ENCODE assay signal across 9 cellular contexts in genomic region chr13:27130223-27131015, GRCh38. TPM values are rescaled to one million over a fixed set of nuclear protein-coding genes. Genes with fewer than 3 reads are reported as not detected.
DNase-seq lines count a peak whose midpoint lies in the region; ATAC-seq and TF ChIP-seq lines count a peak whose summit lies in the region.
"Had no signal": no experiment of that assay in that cellular context is flagged by ENCODE, and none has a peak within 500 bp of the region (broad histone marks: within the 10 kb centered on the region; RNA-seq: fewer than 3 reads in every experiment).

No MANE protein-coding gene starts in this region.

- intact Hi-C loops in activated naive CD4-positive, alpha-beta T cell treated with anti-CD3 and anti-CD28 coated beads for 36 hours (cut with micrococcal nuclease): loop anchor here (1.0 to 10.0 kb wide), 9 partner anchors 17 to 494 kb away; partner anchors contain the start of genes LNX2, POLR1D and RPL21
- intact Hi-C loops in left cardiac atrium (cut with DNase I): no loop called here

- H3K4me1 Mint-ChIP-seq in activated naive CD4-positive, alpha-beta T cell treated with anti-CD3 and anti-CD28 coated beads for 36 hours (ENCODE audit: low read depth): peaks cover 85% of the 10 kb centered on the region
- H3K4me1 Mint-ChIP-seq in activated naive CD8-positive, alpha-beta T cell (ENCODE audit: low read depth): peaks cover 86% of the 10 kb centered on the region

- H3K9me3 ChIP-seq in thoracic aorta: no peaks in the 10 kb centered on the region

- no peak overlapping the region for H3K4me3 Mint-ChIP-seq in activated naive CD4-positive, alpha-beta T cell treated with anti-CD3 and anti-CD28 coated beads for 36 hours
- peak overlapping the region; percentile 71 for H3K4me3 Mint-ChIP-seq in activated naive CD8-positive, alpha-beta T cell

- H3K27ac Mint-ChIP-seq in activated naive CD4-positive, alpha-beta T cell treated with anti-CD3 and anti-CD28 coated beads for 36 hours: peak overlapping the region; percentile 91
- H3K27ac Mint-ChIP-seq in activated naive CD8-positive, alpha-beta T cell: peak overlapping the region; percentile 88

- H3K9me3 Mint-ChIP-seq in activated naive CD4-positive, alpha-beta T cell treated with anti-CD3 and anti-CD28 coated beads for 36 hours: peaks cover 13% of the 10 kb centered on the region
- peaks cover 5% of the 10 kb centered on the region for H3K9me3 Mint-ChIP-seq in activated naive CD8-positive, alpha-beta T cell (ENCODE audit: low read depth)

- ATAC-seq in left cardiac atrium (peak; percentile 60 to 73), thoracic aorta (ENCODE audit: insufficient number of reproducible peaks, low FRiP score, low read depth) (peak; percentile 50), HG02840 (IDR thresholded peaks at IDR 0.05; ENCODE audit: low FRiP score, unreplicated experiment) (no peak), GM21825 (IDR thresholded peaks at IDR 0.05; ENCODE audit: unreplicated experiment) (no peak)

- H3K36me3 Mint-ChIP-seq in activated naive CD4-positive, alpha-beta T cell treated with anti-CD3 and anti-CD28 coated beads for 36 hours (ENCODE audit: low read depth): peaks cover 25% of the 10 kb centered on the region
- peaks cover 12% of the 10 kb centered on the region for H3K36me3 Mint-ChIP-seq in activated naive CD8-positive, alpha-beta T cell

- CTCF ChIA-PET in activated naive CD4-positive, alpha-beta T cell treated with anti-CD3 and anti-CD28 coated beads for 36 hours (lab: Charles Lee): interaction anchor here (0.8 to 1.7 kb wide), 2 partner anchors 16 to 39 kb away, joined by 3 to 6 read pairs; no protein-coding TSS in a partner anchor

- H3K4me1 ChIP-seq in thoracic aorta (ENCODE audit: control insufficient read depth in 1 of 2, low read depth in 2 of 2): peaks cover 27 to 60% of the 10 kb centered on the region in 2 donors

- TF ChIP-seq CTCF in thoracic aorta (IDR thresholded peaks at IDR 0.05): no peak

- DNase-seq in activated naive CD4-positive, alpha-beta T cell treated with anti-CD3 and anti-CD28 coated beads for 36 hours: no peak
- no peak for DNase-seq in activated naive CD4-positive, alpha-beta T cell treated with Interleukin-2 at 50 U/mL for 16 hours
- DNase-seq in left cardiac atrium (no peak), thoracic aorta (ENCODE audit: low spot score) (no peak), NCI-H2107 (lab: John Stamatoyannopoulos, UW) (no peak)

- peak overlapping the region; percentile 36 to 50 for H3K27ac ChIP-seq in thoracic aorta

- no peaks in the 10 kb centered on the region for H3K36me3 ChIP-seq in thoracic aorta

- H3K4me3 ChIP-seq in thoracic aorta: peak overlapping the region; percentile 18
- H3K4me3 ChIP-seq: BLaER1 treated with 17β-estradiol and CSF1 and Interleukin-3, amounts not matched to agents 10 nM and 100 nM had no signal

- H3K27me3 ChIP-seq in thoracic aorta (replicated peaks; ENCODE audit: insufficient read depth): no peaks in the 10 kb centered on the region
- H3K27me3 ChIP-seq: BLaER1 treated with 17β-estradiol and CSF1 and Interleukin-3, amounts not matched to agents 10 nM and 100 nM had no signal

- no peaks in the 10 kb centered on the region for H3K27me3 Mint-ChIP-seq in activated naive CD4-positive, alpha-beta T cell treated with anti-CD3 and anti-CD28 coated beads for 36 hours (ENCODE audit: low read depth)
- H3K27me3 Mint-ChIP-seq in activated naive CD8-positive, alpha-beta T cell: no peaks in the 10 kb centered on the region

RNA-seq across cellular contexts. Expression of gene USP12, which starts 41.2 kb away (rescaled TPM):
- 10 to 100 TPM; 27.1 to 28.4 TPM for total RNA-seq in activated naive CD4-positive, alpha-beta T cell treated with anti-CD3 and anti-CD28 coated beads for 36 hours
- total RNA-seq in left cardiac atrium (10 to 100 TPM; 16.1 to 19.1 TPM), thoracic aorta (10 to 100 TPM; 22.6 to 40.5 TPM)

Comparison
In these comparisons a context has a peak if more than half of its experiments do, and no peak if none do; other contexts are left out.
1. ATAC-seq: peak in left cardiac atrium (2 of 2) and thoracic aorta (single experiment); none in HG02840 (single experiment) and GM21825 (single experiment).